ENCODE assay signal across 18 cellular contexts in the genomic region with DNA sequence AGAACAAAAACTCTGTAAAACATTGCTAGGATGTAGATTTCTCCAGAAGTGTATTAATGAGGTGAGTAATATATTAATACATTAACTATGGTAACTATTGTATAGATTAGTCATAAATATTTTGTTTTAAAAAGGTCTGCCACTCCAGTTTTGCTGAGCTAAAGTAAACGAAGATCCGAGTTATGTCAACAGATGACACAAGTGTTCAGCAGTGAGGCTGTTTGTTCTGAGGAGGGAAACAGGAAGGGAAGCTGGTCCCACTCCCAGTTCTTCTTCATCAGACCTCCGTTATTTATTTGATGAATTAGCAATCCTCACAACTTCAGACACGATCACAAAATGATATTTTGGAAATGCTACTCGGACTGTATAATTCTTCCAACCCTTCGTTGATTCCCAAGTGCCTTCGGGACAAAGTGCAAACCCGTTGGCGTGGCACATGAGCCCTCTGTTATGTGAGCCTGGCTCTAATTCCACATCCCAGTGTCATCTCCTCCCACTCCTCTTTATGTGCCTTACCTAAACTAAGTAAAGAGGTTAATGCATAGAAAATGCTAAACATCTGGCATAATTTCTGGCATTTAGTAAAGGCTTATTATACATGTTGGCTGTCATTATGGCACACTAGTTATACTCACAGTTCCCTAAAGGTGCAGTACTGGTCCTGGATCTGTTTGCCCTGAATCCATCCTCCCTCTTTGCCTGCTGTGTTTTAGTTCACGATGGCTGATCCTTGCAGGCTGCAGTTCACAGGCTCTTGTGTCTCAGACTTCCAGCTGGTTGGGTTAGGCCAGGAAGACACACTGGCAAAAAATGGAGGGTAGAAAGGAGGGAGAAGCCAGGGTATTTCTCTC.
DNase-seq lines count a peak whose midpoint lies in the region; ATAC-seq, FAIRE-seq and TF ChIP-seq lines count a peak whose summit lies in the region.
"Had no signal": no experiment of that assay in that cellular context is flagged by ENCODE, and none has a peak within 500 bp of the region (broad histone marks: within the 10 kb centered on the region; RNA-seq: fewer than 3 reads in every experiment).

No MANE protein-coding gene starts in this region.

- no peak for TF ChIP-seq RAD21 in H1 (IDR thresholded peaks at IDR 0.05 in 1 of 2, conservative IDR thresholded peaks at IDR 0.05 in 1 of 2; ENCODE audit: low read depth in 2 of 2, low read length in 2 of 2)

- H3K79me1 ChIP-seq in H1 (ENCODE audit: low read depth, low read length), result no peaks in the 10 kb centered on the region

- H3K27me3 ChIP-seq in H1 (replicated peaks in 1 of 4; ENCODE audit: control insufficient read depth in 3 of 4, extremely low read depth in 1 of 4, insufficient read depth in 3 of 4, low read length in 3 of 4), result peaks cover 0 to 1% (median 0%) of the 10 kb centered on the region in 4 experiments; a peak in 1 of 7 replicates
- H3K27me3 ChIP-seq: ascending aorta had no signal

- H3K56ac ChIP-seq in H1 (replicated peaks; ENCODE audit: insufficient read length, low read depth, low read length), result no peak overlapping the region

- H3K4me2 ChIP-seq in H1 (ENCODE audit: insufficient read depth in 1 of 2, low read depth in 2 of 2, low read length in 2 of 2), result no peak overlapping the region

- intact Hi-C loops in posterior vena cava (cut with DNase I), result no loop called here

- H3K9ac ChIP-seq in H1 (replicated peaks in 1 of 4; ENCODE audit: extremely low read depth in 1 of 4, low read depth in 3 of 4, low read length in 3 of 4), result no peak overlapping the region

- H2BK12ac ChIP-seq in H1 (ENCODE audit: low read depth, low read length), result no peak overlapping the region

- H2BK15ac ChIP-seq in H1 (ENCODE audit: low read length), result no peak overlapping the region

- TF ChIP-seq POLR2A in H1 (IDR thresholded peaks at IDR 0.05; ENCODE audit: control extremely low read depth in 1 of 2, low read depth in 2 of 2, low read length in 2 of 2), result no peak

- no peak overlapping the region for H3K4me3 ChIP-seq in H1 (ENCODE audit: extremely low read depth in 1 of 4, insufficient read depth in 2 of 4, low read depth in 3 of 4, low read length in 4 of 4)
- no peak overlapping the region for H3K4me3 ChIP-seq in mesodermal cell (ENCODE audit: extremely low read depth, insufficient read depth, low read length, poor library complexity, severe bottlenecking)
- H3K4me3 ChIP-seq: ascending aorta, mucosa of descending colon, thoracic aorta had no signal

- H3K4ac ChIP-seq in H1 (replicated peaks; ENCODE audit: insufficient read length, low read depth, low read length), result no peak overlapping the region

- H2AFZ ChIP-seq in H1 (ENCODE audit: low read length), result 0 out of 2 replicates have a peak overlapping the region, but pooled peaks have one; percentile 62

- TF ChIP-seq CTCF in H1 (IDR thresholded peaks at IDR 0.05; ENCODE audit: control extremely low read depth in 1 of 3, insufficient read depth in 1 of 3, low read depth in 1 of 3, low read length in 3 of 3), result no peak

- no peak overlapping the region for H4K91ac ChIP-seq in H1 (replicated peaks; ENCODE audit: insufficient read length, low read length)

- no peak overlapping the region for H4K8ac ChIP-seq in H1 (ENCODE audit: extremely low read depth, insufficient read depth, low read length)

- no peak overlapping the region for H2BK20ac ChIP-seq in H1 (ENCODE audit: low read length)

- no peaks in the 10 kb centered on the region for H4K20me1 ChIP-seq in H1 (replicated peaks in 1 of 2; ENCODE audit: control insufficient read depth in 1 of 2, insufficient read depth in 2 of 2, low read length in 2 of 2)

- CTCF ChIA-PET in H1 (lab: Charles Lee; ENCODE audit: partially characterized antibody), result no interaction called here

- H2AK5ac ChIP-seq in H1 (ENCODE audit: low read depth, low read length), result no peak overlapping the region

- H3K4me1 ChIP-seq in H1 (replicated peaks in 1 of 4; ENCODE audit: control insufficient read depth in 3 of 4, insufficient read depth in 4 of 4, low read length in 3 of 4), result no peaks in the 10 kb centered on the region
- H3K4me1 ChIP-seq in mesodermal cell (ENCODE audit: control insufficient read depth, insufficient read depth, low read length, poor library complexity, severe bottlenecking), result no peaks in the 10 kb centered on the region
- H3K4me1 ChIP-seq: ascending aorta had no signal

- H2BK5ac ChIP-seq in H1 (ENCODE audit: low read depth, low read length), result no peak overlapping the region

- FAIRE-seq in H1 (lab: Jason Lieb, UNC), result no peak

- no peak overlapping the region for H4K5ac ChIP-seq in H1 (ENCODE audit: insufficient read length, low read depth, low read length)

- no peak overlapping the region for H2BK120ac ChIP-seq in H1 (replicated peaks; ENCODE audit: low read depth, low read length)

- no peaks in the 10 kb centered on the region for H3K79me2 ChIP-seq in H1 (ENCODE audit: control insufficient read depth in 1 of 2, insufficient read depth in 2 of 2, low read length in 2 of 2)

- no peak overlapping the region for H3K14ac ChIP-seq in H1 (ENCODE audit: insufficient read length)

- H3K23me2 ChIP-seq in H1 (ENCODE audit: low read depth, low read length), result no peaks in the 10 kb centered on the region; the same call in 1 of the 2 replicates

- POLR2A ChIA-PET in H1 (lab: Charles Lee; ENCODE audit: partially characterized antibody), result no interaction called here

- H3K36me3 ChIP-seq in H1 (ENCODE audit: control insufficient read depth in 2 of 4, insufficient read depth in 4 of 4, low read length in 3 of 4) (no peaks in the 10 kb centered on the region), mesodermal cell (ENCODE audit: control insufficient read depth, insufficient read depth, low read length) (no peaks in the 10 kb centered on the region)
- H3K36me3 ChIP-seq: ascending aorta, thoracic aorta had no signal

- peak; percentile 66 for DNase-seq in DMS153 (lab: John Stamatoyannopoulos, UW)
- DNase-seq in NCI-H146 treated with DMSO at 0.1 percent for 48 hours (lab: John Stamatoyannopoulos, UW; ENCODE audit: unreplicated experiment), result peak; percentile 74
- DNase-seq in H1 (ENCODE audit: low read depth in 1 of 2, low spot score in 2 of 2), result no peak
- DNase-seq in HPDE6-E6E7 (ENCODE audit: extremely low spot score), result no peak
- DNase-seq in NCI-H1105 (lab: John Stamatoyannopoulos, UW), result no peak
- DNase-seq in posterior vena cava (ENCODE audit: low spot score), result no peak
- DNase-seq: activated CD4-positive, alpha-beta memory T cell treated with anti-CD3 and anti-CD28 coated beads, Interleukin-2, amount 10 ng/mL, durations not matched to agents 7 days and 5 days; AML-193; DMS79; mucosa of descending colon; NCI-H1436; NCI-H526; Right ventricle myocardium superior; T1000 had no signal

- H3K27ac ChIP-seq in H1 (ENCODE audit: low read depth, low read length), result no peak overlapping the region
- peak overlapping the region; percentile 43 for H3K27ac ChIP-seq in mesodermal cell (ENCODE audit: low read depth, low read length, severe bottlenecking)
- H3K27ac ChIP-seq: ascending aorta, thoracic aorta had no signal

- ATAC-seq in HG03280 (IDR thresholded peaks at IDR 0.05; ENCODE audit: unreplicated experiment), result no peak
- ATAC-seq: mucosa of descending colon had no signal

- H3K9me3 ChIP-seq in H1 (ENCODE audit: insufficient read depth in 2 of 2, low read depth in 1 of 2, low read length in 1 of 2) (no peaks in the 10 kb centered on the region), mesodermal cell (ENCODE audit: control insufficient read depth, low read length) (no peaks in the 10 kb centered on the region)
- H3K9me3 ChIP-seq: ascending aorta, mucosa of descending colon, thoracic aorta had no signal

- 86% methylated on average over 10 of the region's 10 CpGs; no CpG with 5 or more reads in 1 of the 2 experiments for WGBS in H1 (ENCODE audit: extremely low coverage in 1 of 2, insufficient coverage in 1 of 2, insufficient read length in 1 of 2, insufficient replicate concordance in 2 of 2, low coverage in 1 of 2, low lambda C conversion rate in 2 of 2, missing lambda C conversion rate in 1 of 2), 2 experiments
- WGBS in mesodermal cell (ENCODE audit: insufficient coverage in 2 of 2), 2 experiments, result 86 to 88% methylated on average over 4 to 10 of the region's 10 CpGs

- no peak overlapping the region for H3K23ac ChIP-seq in H1 (ENCODE audit: insufficient read length)

- H3K18ac ChIP-seq in H1 (ENCODE audit: extremely low read depth, low read length), result no peak overlapping the region

- TF ChIP-seq EP300 in H1 (IDR thresholded peaks at IDR 0.05; ENCODE audit: borderline replicate concordance in 1 of 2, low read depth in 2 of 2, low read length in 2 of 2), result no peak

TF ChIP-seq in H1, 55 proteins besides CTCF, POLR2A, EP300 and RAD21:
- TF ChIP-seq KDM5A (IDR thresholded peaks at IDR 0.05; ENCODE audit: low read length) (no peak), POU5F1 (IDR thresholded peaks at IDR 0.05; ENCODE audit: low read depth, low read length) (no peak), KDM4A (IDR thresholded peaks at IDR 0.05; ENCODE audit: low read depth, low read length, severe bottlenecking) (no peak), NANOG (IDR thresholded peaks at IDR 0.05; ENCODE audit: insufficient read depth, low read depth, low read length, poor library complexity, severe bottlenecking) (no peak), ZNF274 (IDR thresholded peaks at IDR 0.05; ENCODE audit: borderline replicate concordance, extremely low read depth, low read length) (no peak), RNF2 (IDR thresholded peaks at IDR 0.05; ENCODE audit: borderline replicate concordance, low read depth, low read length, missing control alignments, poor library complexity, severe bottlenecking) (no peak), TEAD4 (IDR thresholded peaks at IDR 0.05; ENCODE audit: low read depth, low read length) (no peak)

Comparison
In these comparisons a context has a peak if more than half of its experiments do, and no peak if none do; other contexts are left out.
1. DNase-seq: peak in DMS153 (single experiment) and NCI-H146 treated with DMSO at 0.1 percent for 48 hours (single experiment); none in H1 (0 of 2), HPDE6-E6E7 (single experiment), NCI-H1105 (single experiment) and posterior vena cava (single experiment).